ENCODE assay signal across 13 cellular contexts in genomic region chr11:18010977-18011586, GRCh38. TPM values are rescaled to one million over a fixed set of nuclear protein-coding genes. Genes with fewer than 3 reads are reported as not detected.
DNase-seq lines count a peak whose midpoint lies in the region; ATAC-seq, FAIRE-seq and TF ChIP-seq lines count a peak whose summit lies in the region.
"Had no signal": no experiment of that assay in that cellular context is flagged by ENCODE, and none has a peak within 500 bp of the region (broad histone marks: within the 10 kb centered on the region; RNA-seq: fewer than 3 reads in every experiment).

No MANE protein-coding gene starts in this region.

- no TSS peak for BruUV-seq in Calu3 (replicated peaks; lab: Mats Ljungman, UMichigan)

- no peaks in the 10 kb centered on the region for H3K9me3 Mint-ChIP-seq in Calu3 (ENCODE audit: low read depth, unreplicated experiment)
- peaks cover 0 to 4% (median 0%) of the 10 kb centered on the region in 3 donors for H3K9me3 Mint-ChIP-seq in T-cell

- H3K27ac Mint-ChIP-seq in Calu3 (ENCODE audit: unreplicated experiment) (peak overlapping the region; percentile 48), T-cell (peak overlapping the region; percentile 95)

- DNase-seq in A549 (ENCODE audit: low read depth in 1 of 2, low spot score in 1 of 2), result no peak
- DNase-seq in Calu3, result no peak
- DNase-seq in T-cell, result peak in 2 of 34 experiments; percentile 9 to 16
- no peak for DNase-seq in H1 (ENCODE audit: low read depth in 1 of 2, low spot score in 2 of 2)
- DNase-seq in Kasumi-1 (lab: John Stamatoyannopoulos, UW), result no peak
- no peak for DNase-seq in left ventricle myocardium superior
- DNase-seq in SKM-1 (lab: John Stamatoyannopoulos, UW; ENCODE audit: unreplicated experiment), result no peak
- DNase-seq: body of pancreas; NCI-H1105 treated with DMSO at 0.1 percent for 48 hours; Right ventricle myocardium superior; stimulated activated naive CD4-positive, alpha-beta T cell treated with Interleukin-2 at 50 U/mL for 16 hours had no signal

- intact Hi-C loops in Calu3 (cut with micrococcal nuclease; ENCODE audit: unreplicated experiment), result loop anchor here (10.0 kb wide), 1 partner anchor 94 kb away; the partner anchor contains the start of gene SAAL1
- intact Hi-C loops in left ventricle myocardium superior (cut with micrococcal nuclease), result no loop called here

- no peak overlapping the region for H3K23ac ChIP-seq in H1 (ENCODE audit: insufficient read length)

- peaks cover 13% of the 10 kb centered on the region for H3K23me2 ChIP-seq in H1 (ENCODE audit: low read depth, low read length)

- H3K36me3 ChIP-seq in H1 (ENCODE audit: control insufficient read depth in 2 of 4, insufficient read depth in 4 of 4, low read length in 3 of 4), result peaks cover 0 to 3% (median 0%) of the 10 kb centered on the region in 4 experiments; a peak in 1 of 8 replicates

- no peak overlapping the region for H3K14ac ChIP-seq in H1 (ENCODE audit: insufficient read length)

- TF ChIP-seq RAD21 in A549 (conservative IDR thresholded peaks at IDR 0.05 in 1 of 2, IDR thresholded peaks at IDR 0.05 in 1 of 2) (no peak), H1 (IDR thresholded peaks at IDR 0.05 in 1 of 2, conservative IDR thresholded peaks at IDR 0.05 in 1 of 2; ENCODE audit: low read depth in 2 of 2, low read length in 2 of 2) (no peak)

- H3K27me3 ChIP-seq in H1 (replicated peaks in 1 of 4; ENCODE audit: control insufficient read depth in 3 of 4, extremely low read depth in 1 of 4, insufficient read depth in 3 of 4, low read length in 3 of 4), result peaks cover 0 to 12% (median 7%) of the 10 kb centered on the region in 4 experiments; a peak in 5 of 7 replicates
- H3K27me3 ChIP-seq: body of pancreas, esophagus muscularis mucosa had no signal

- CTCF ChIA-PET in A549 (lab: Yijun Ruan, JAX), result interaction anchor here (2.0 kb wide), 1 partner anchor 17 kb away, joined by 6 read pairs; no protein-coding TSS in a partner anchor
- CTCF ChIA-PET in Calu3 (lab: Charles Lee), result no interaction called here
- CTCF ChIA-PET in T-cell (lab: Charles Lee), result interaction anchor here in 1 of 2 donors (0.6 kb wide), 1 partner anchor 95 kb away, joined by 3 read pairs; the partner anchor contains the start of gene SAAL1
- CTCF ChIA-PET in H1 (lab: Charles Lee; ENCODE audit: partially characterized antibody), result interaction anchor here (0.6 to 0.7 kb wide), 2 partner anchors 15 to 279 kb away, joined by 3 to 4 read pairs; no protein-coding TSS in a partner anchor

- no peak overlapping the region for H3K4ac ChIP-seq in H1 (replicated peaks; ENCODE audit: insufficient read length, low read depth, low read length)

- H3K4me1 Mint-ChIP-seq in Calu3 (ENCODE audit: low read depth, unreplicated experiment) (peaks cover 18% of the 10 kb centered on the region), T-cell (peaks cover 29 to 35% (median 34%) of the 10 kb centered on the region in 3 donors)

- no peak overlapping the region for H2BK5ac ChIP-seq in H1 (ENCODE audit: low read depth, low read length)

- POLR2A ChIA-PET in A549 (lab: Yijun Ruan, JAX), result no interaction called here
- POLR2A ChIA-PET in T-cell (lab: Charles Lee), result no interaction called here
- POLR2A ChIA-PET in H1 (lab: Charles Lee; ENCODE audit: partially characterized antibody), result no interaction called here

- H2AK5ac ChIP-seq in H1 (ENCODE audit: low read depth, low read length), result no peak overlapping the region; the same call in 1 of the 2 replicates

- H3K27ac ChIP-seq in A549 (no peak overlapping the region), H1 (ENCODE audit: low read depth, low read length) (no peak overlapping the region)

- H2BK20ac ChIP-seq in H1 (ENCODE audit: low read length), result no peak overlapping the region

- no peak for TF ChIP-seq EP300 in A549 (IDR thresholded peaks at IDR 0.05)
- TF ChIP-seq EP300 in H1 (IDR thresholded peaks at IDR 0.05; ENCODE audit: borderline replicate concordance in 1 of 2, low read depth in 2 of 2, low read length in 2 of 2), result no peak

- no peak for TF ChIP-seq CTCF in A549 (IDR thresholded peaks at IDR 0.05)
- no peak for TF ChIP-seq CTCF in Calu3 (IDR thresholded peaks at IDR 0.05; ENCODE audit: unreplicated experiment)
- no peak for TF ChIP-seq CTCF in H1 (IDR thresholded peaks at IDR 0.05; ENCODE audit: control extremely low read depth in 1 of 3, insufficient read depth in 1 of 3, low read depth in 1 of 3, low read length in 3 of 3)

- H4K8ac ChIP-seq in H1 (ENCODE audit: extremely low read depth, insufficient read depth, low read length), result no peak overlapping the region

- H3K4me3 ChIP-seq in A549 (no peak overlapping the region), H1 (ENCODE audit: extremely low read depth in 1 of 4, insufficient read depth in 2 of 4, low read depth in 3 of 4, low read length in 4 of 4) (no peak overlapping the region)
- H3K4me3 ChIP-seq: body of pancreas had no signal

- ATAC-seq in A549 (no peak), T-cell (replicated peaks in 1 of 4) (no peak), HG02870 (IDR thresholded peaks at IDR 0.05; ENCODE audit: unreplicated experiment) (no peak), left ventricle myocardium superior (no peak)
- ATAC-seq: body of pancreas had no signal

- no peak overlapping the region; a peak in 1 of 7 replicates for H3K9ac ChIP-seq in H1 (replicated peaks in 1 of 4; ENCODE audit: extremely low read depth in 1 of 4, low read depth in 3 of 4, low read length in 3 of 4)

- no peak overlapping the region for H2BK120ac ChIP-seq in H1 (replicated peaks; ENCODE audit: low read depth, low read length)

- H3K4me3 Mint-ChIP-seq in Calu3 (ENCODE audit: low read depth, unreplicated experiment) (peak overlapping the region; percentile 91), T-cell (peak overlapping the region; percentile 96 to 100 (median 99))

- H2AFZ ChIP-seq in H1 (ENCODE audit: low read length), result no peak overlapping the region

- H3K4me2 ChIP-seq in A549 (peak overlapping the region; percentile 98; the same call in 1 of the 3 replicates), H1 (ENCODE audit: insufficient read depth in 1 of 2, low read depth in 2 of 2, low read length in 2 of 2) (peak overlapping the region; percentile 31 to 91; a peak in 1 of 4 replicates)

- H3K36me3 Mint-ChIP-seq in Calu3 (ENCODE audit: insufficient read depth, unreplicated experiment) (peaks cover 23% of the 10 kb centered on the region), T-cell (peaks cover 4% of the 10 kb centered on the region)

- H4K20me1 ChIP-seq in H1 (replicated peaks in 1 of 2; ENCODE audit: control insufficient read depth in 1 of 2, insufficient read depth in 2 of 2, low read length in 2 of 2), result peaks cover 2% of the 10 kb centered on the region in 2 experiments

- TF ChIP-seq POLR2A in A549 (IDR thresholded peaks at IDR 0.05; ENCODE audit: low read length) (no peak), H1 (IDR thresholded peaks at IDR 0.05; ENCODE audit: control extremely low read depth in 1 of 2, low read depth in 2 of 2, low read length in 2 of 2) (no peak)

- H3K56ac ChIP-seq in H1 (replicated peaks; ENCODE audit: insufficient read length, low read depth, low read length), result no peak overlapping the region

- H3K9me3 ChIP-seq in A549 (no peaks in the 10 kb centered on the region), H1 (ENCODE audit: insufficient read depth in 2 of 2, low read depth in 1 of 2, low read length in 1 of 2) (no peaks in the 10 kb centered on the region)
- H3K9me3 ChIP-seq: body of pancreas, esophagus muscularis mucosa had no signal

- no peak overlapping the region for H4K91ac ChIP-seq in H1 (replicated peaks; ENCODE audit: insufficient read length, low read length)

- H3K4me1 ChIP-seq in A549 (peaks cover 11% of the 10 kb centered on the region; the same call in 2 of the 3 replicates), H1 (replicated peaks in 1 of 4; ENCODE audit: control insufficient read depth in 3 of 4, insufficient read depth in 4 of 4, low read length in 3 of 4) (peaks cover 0 to 8% (median 2%) of the 10 kb centered on the region in 4 experiments; a peak in 3 of 7 replicates)

- 0 out of 4 replicates have a peak, but pooled peaks cover 0 to 6% of the 10 kb centered on the region in 2 experiments for H3K79me2 ChIP-seq in H1 (ENCODE audit: control insufficient read depth in 1 of 2, insufficient read depth in 2 of 2, low read length in 2 of 2)

- 94% methylated on average over 10 of the region's 10 CpGs for WGBS in A549 (ENCODE audit: missing lambda C conversion rate)
- 88% methylated on average over 10 of the region's 10 CpGs; no CpG with 5 or more reads in 1 of the 2 experiments for WGBS in H1 (ENCODE audit: extremely low coverage in 1 of 2, insufficient coverage in 1 of 2, insufficient read length in 1 of 2, insufficient replicate concordance in 2 of 2, low coverage in 1 of 2, low lambda C conversion rate in 2 of 2, missing lambda C conversion rate in 1 of 2), 2 experiments

- no peaks in the 10 kb centered on the region for H3K79me1 ChIP-seq in H1 (ENCODE audit: low read depth, low read length)

- H4K5ac ChIP-seq in H1 (ENCODE audit: insufficient read length, low read depth, low read length), result no peak overlapping the region

- no peak overlapping the region for H2BK15ac ChIP-seq in H1 (ENCODE audit: low read length)

- no peak overlapping the region for H3K18ac ChIP-seq in H1 (ENCODE audit: extremely low read depth, low read length)

- FAIRE-seq in A549 (lab: Jason Lieb, UNC) (no peak), H1 (lab: Jason Lieb, UNC) (no peak)

- no peaks in the 10 kb centered on the region for H3K27me3 Mint-ChIP-seq in Calu3 (ENCODE audit: unreplicated experiment)
- no peaks in the 10 kb centered on the region for H3K27me3 Mint-ChIP-seq in T-cell

- no peak overlapping the region for H2BK12ac ChIP-seq in H1 (ENCODE audit: low read depth, low read length)

RNA-seq across cellular contexts. Expression of gene SERGEF, which starts 1.8 kb away (rescaled TPM):
- polyA plus RNA-seq in A549 (2011; rRNA removed), result 24.1 and 25.6 TPM in 2 replicates
- polyA plus RNA-seq in A549 (2012; cell fraction: cytosol; rRNA removed), result 15.1 and 16.1 TPM in 2 replicates
- 9.9 and 14.6 TPM in 2 replicates for polyA plus RNA-seq in A549 (2012; cell fraction: nucleus; rRNA removed)
- polyA plus RNA-seq in A549 (2017; fragmentation: RNase III; extraction: RNeasy Plus Mini Kit Qiagen cat#74134 plus additional on column Dnase treatment), result 17.2 to 20.7 TPM (median 20.1 TPM) in 3 replicates
- 26.4 and 31.0 TPM in 2 replicates for polyA minus RNA-seq in A549 (2011; rRNA and poly(A)+ RNA removed)
- total RNA-seq in Calu3 (2022), result 23.8 and 28.1 TPM in 2 replicates
- 10 to 100 TPM; 45.9 to 59.1 (median 55.9) TPM for total RNA-seq in T-cell
- total RNA-seq in H1 (2021; fragmentation: NEBNext Ultra II Directional; extraction: Animal tissue kit (Norgen Biotek cat#: 25700)), result 28.8 and 35.8 TPM in 2 replicates
- 16.6 and 19.2 TPM in 2 replicates for polyA plus RNA-seq in H1 (2011; rRNA removed)
- polyA plus RNA-seq in H1 (2011; cell fraction: cytosol; rRNA removed), result 21.8 TPM
- 14.1 TPM for polyA plus RNA-seq in H1 (2011; cell fraction: nucleus; rRNA removed)
- polyA plus RNA-seq in H1 (2012, experiment 1 of 2), result 34.7 to 50.0 TPM (median 42.0 TPM) in 4 replicates
- 11.5 TPM for polyA plus RNA-seq in H1 (2012, experiment 2 of 2)
- polyA plus RNA-seq in H1 (2013, experiment 1 of 2), result 23.2 TPM
- 27.6 TPM for polyA plus RNA-seq in H1 (2013, experiment 2 of 2)
- 32.1 and 40.2 TPM in 2 replicates for polyA minus RNA-seq in H1 (2011; rRNA and poly(A)+ RNA removed)
- 13.6 TPM for polyA minus RNA-seq in H1 (2011; cell fraction: cytosol; rRNA and poly(A)+ RNA removed)
- 26.0 TPM for polyA minus RNA-seq in H1 (2011; cell fraction: nucleus; rRNA and poly(A)+ RNA removed)
- total RNA-seq in left ventricle myocardium superior, result 15.4 TPM

RNA-seq across cellular contexts. Expression of gene TPH1, which starts 35.0 kb away (rescaled TPM):
- polyA plus RNA-seq in A549 (2011; rRNA removed) (0.22 and 0.34 TPM in 2 replicates), A549 (2017; fragmentation: RNase III; extraction: RNeasy Plus Mini Kit Qiagen cat#74134 plus additional on column Dnase treatment) (0.08 to 0.09 TPM (median 0.09 TPM) in 3 replicates), H1 (2011; rRNA removed) (0.08 and 0.09 TPM in 2 replicates)
- 0.01 and 0.05 TPM in 2 replicates for polyA plus RNA-seq in A549 (2012; cell fraction: cytosol; rRNA removed)
- 0.10 and 0.17 TPM in 2 replicates for polyA plus RNA-seq in A549 (2012; cell fraction: nucleus; rRNA removed)
- polyA minus RNA-seq in A549 (2011; rRNA and poly(A)+ RNA removed), result 0.04 and 0.05 TPM in 2 replicates
- total RNA-seq in Calu3 (2022) (0.24 and 0.34 TPM in 2 replicates), T-cell (1 to 10 TPM in 3 of 5 donors, under 1 TPM in 2; 0.38 to 1.3 (median 1.1) TPM), left ventricle myocardium superior (not detected)
- total RNA-seq in H1 (2021; fragmentation: NEBNext Ultra II Directional; extraction: Animal tissue kit (Norgen Biotek cat#: 25700)), result 0.08 and 0.22 TPM in 2 replicates
- polyA plus RNA-seq in H1 (2011; cell fraction: cytosol; rRNA removed), result 0.12 TPM
- polyA plus RNA-seq in H1 (2011; cell fraction: nucleus; rRNA removed), result 0.16 TPM
- 0.05 to 0.37 TPM (median 0.07 TPM) in 4 replicates for polyA plus RNA-seq in H1 (2012, experiment 1 of 2)
- not detected for polyA plus RNA-seq in H1 (2012, experiment 2 of 2)
- 0.18 TPM for polyA plus RNA-seq in H1 (2013, experiment 1 of 2)
- polyA plus RNA-seq in H1 (2013, experiment 2 of 2), result 0.09 TPM
- 0.10 and 0.16 TPM in 2 replicates for polyA minus RNA-seq in H1 (2011; rRNA and poly(A)+ RNA removed)
- polyA minus RNA-seq in H1 (2011; cell fraction: cytosol; rRNA and poly(A)+ RNA removed), result not detected
- 0.10 TPM for polyA minus RNA-seq in H1 (2011; cell fraction: nucleus; rRNA and poly(A)+ RNA removed)
